8 cellular contexts compared by ENCODE assay signal in the genomic region with DNA sequence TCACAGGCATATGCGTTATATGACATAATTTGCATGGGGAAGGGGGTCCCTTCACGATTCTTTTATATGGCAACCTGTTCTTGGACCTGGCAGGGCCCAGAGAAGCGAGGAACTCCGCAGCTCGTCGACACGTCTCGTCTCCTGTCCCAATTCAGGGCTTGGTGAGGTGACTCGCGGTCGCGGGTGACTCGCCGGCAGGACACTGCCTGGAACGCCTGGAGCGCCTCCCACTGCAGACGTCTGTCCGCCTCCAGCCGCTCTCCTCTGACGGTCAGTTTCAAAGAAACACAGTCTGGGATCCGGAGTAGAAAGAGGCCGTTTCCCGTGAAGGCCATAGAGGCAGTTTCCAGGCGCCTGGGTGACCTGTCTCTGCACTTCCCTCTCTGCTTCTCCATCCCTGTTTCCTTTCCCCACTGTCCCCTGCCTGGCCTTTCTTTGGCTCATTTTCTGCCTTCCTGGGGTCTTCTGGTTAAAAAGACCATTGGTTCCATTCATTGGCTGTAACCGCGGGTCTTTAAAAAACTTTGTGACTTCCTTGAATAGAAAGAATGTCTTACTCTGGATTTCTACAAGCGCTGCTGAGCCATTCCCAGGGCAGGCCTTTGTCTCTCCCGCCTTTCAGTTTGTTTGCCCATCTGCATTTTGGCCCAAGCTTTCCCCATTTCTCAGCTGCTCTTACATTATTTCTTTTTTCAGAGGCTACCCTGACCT. TPM values are rescaled to one million over a fixed set of nuclear protein-coding genes. Genes with fewer than 3 reads are reported as not detected.
DNase-seq lines count a peak whose midpoint lies in the region; ATAC-seq and TF ChIP-seq lines count a peak whose summit lies in the region.

No MANE protein-coding gene starts in this region.

- H2AK5ac ChIP-seq in H9 (ENCODE audit: insufficient read length, low read length) = no peak overlapping the region

- peak overlapping the region; percentile 79 to 89 for H3K4me3 Mint-ChIP-seq in H9
- peak overlapping the region; percentile 84 for H3K4me3 Mint-ChIP-seq in activated naive CD8-positive, alpha-beta T cell treated with anti-CD3 and anti-CD28 coated beads for 36 hours

- no peaks in the 10 kb centered on the region; the same call in none of the 2 replicates for H3K27me3 Mint-ChIP-seq in H9 (ENCODE audit: low read depth)
- H3K27me3 Mint-ChIP-seq in activated naive CD8-positive, alpha-beta T cell treated with anti-CD3 and anti-CD28 coated beads for 36 hours = no peaks in the 10 kb centered on the region

- H3K9ac ChIP-seq in H9 (ENCODE audit: extremely low read depth, insufficient read length, low read length) (peak overlapping the region; percentile 67), iPS-18a (ENCODE audit: low read length) (peak overlapping the region; percentile 78), skeletal muscle tissue (ENCODE audit: low read depth in 1 of 3, low read length in 3 of 3) (peak overlapping the region; percentile 66 to 87 (median 80))

- no peak overlapping the region for H2BK15ac ChIP-seq in H9 (ENCODE audit: low read depth, low read length)

- H4K91ac ChIP-seq in H9 (ENCODE audit: insufficient read length, low read depth, low read length) = no peak overlapping the region

- H2AFZ ChIP-seq in H9 (ENCODE audit: low read length) = no peak overlapping the region

- H4K8ac ChIP-seq in H9 (replicated peaks; ENCODE audit: insufficient read length, low read depth, low read length) = no peak overlapping the region

- no peak overlapping the region for H2BK20ac ChIP-seq in H9 (ENCODE audit: low read depth, low read length, poor library complexity, severe bottlenecking)

- no CpG with 5 or more reads among the region's 28 CpGs for WGBS in H9 (ENCODE audit: extremely low coverage, insufficient read length, low lambda C conversion rate)

- peak overlapping the region; percentile 94 for H3K4me2 ChIP-seq in H9 (ENCODE audit: insufficient read depth, insufficient read length, low read length)

- H3K9me3 Mint-ChIP-seq in H9 = no peaks in the 10 kb centered on the region; a peak in 1 of 5 replicates
- H3K9me3 Mint-ChIP-seq in activated naive CD8-positive, alpha-beta T cell treated with anti-CD3 and anti-CD28 coated beads for 36 hours = no peaks in the 10 kb centered on the region

- peaks cover 9% of the 10 kb centered on the region; the same call in 1 of the 2 replicates for H3K4me1 ChIP-seq in H9 (ENCODE audit: insufficient read depth, low read length)
- H3K4me1 ChIP-seq in iPS-18a (ENCODE audit: control insufficient read depth, low read depth, low read length) = peaks cover 26% of the 10 kb centered on the region
- peaks cover 13 to 27% (median 25%) of the 10 kb centered on the region in 3 donors for H3K4me1 ChIP-seq in skeletal muscle tissue (ENCODE audit: control insufficient read depth in 3 of 3, insufficient read depth in 3 of 3, low read length in 3 of 3)

- H3K36me3 ChIP-seq in iPS-18a (ENCODE audit: control insufficient read depth, low read depth, low read length) (peaks cover 35% of the 10 kb centered on the region), skeletal muscle tissue (ENCODE audit: control insufficient read depth in 3 of 3, insufficient read depth in 3 of 3, low read length in 3 of 3) (peaks cover 7 to 13% (median 10%) of the 10 kb centered on the region in 3 donors)

- peak overlapping the region; percentile 59 for H3K14ac ChIP-seq in H9 (ENCODE audit: insufficient read depth, low read length)

- H3K9me3 ChIP-seq in H9 (ENCODE audit: control insufficient read depth, low read depth, low read length) = no peaks in the 10 kb centered on the region
- no peaks in the 10 kb centered on the region for H3K9me3 ChIP-seq in iPS-18a (ENCODE audit: control insufficient read depth, low read depth, low read length)
- no peaks in the 10 kb centered on the region for H3K9me3 ChIP-seq in skeletal muscle tissue (ENCODE audit: control insufficient read depth in 3 of 3, low read length in 3 of 3)

- no peaks in the 10 kb centered on the region for H4K20me1 ChIP-seq in H9 (ENCODE audit: control insufficient read depth, insufficient read depth, insufficient read length)

- 0 out of 2 replicates have a peak, but pooled peaks cover 2% of the 10 kb centered on the region for H3K79me2 ChIP-seq in H9 (ENCODE audit: insufficient read depth, low read length)

- peaks cover 14% of the 10 kb centered on the region for H3K23me2 ChIP-seq in H9 (ENCODE audit: insufficient read length, low read depth, low read length, poor library complexity, severe bottlenecking)

- H3K4me3 ChIP-seq in iPS-18a (ENCODE audit: low read length) = peak overlapping the region; percentile 79
- peak overlapping the region; percentile 84 to 86 (median 85) for H3K4me3 ChIP-seq in skeletal muscle tissue (ENCODE audit: low read length in 3 of 3)

- H3K27me3 ChIP-seq in H9 (ENCODE audit: insufficient read depth, low read length) (no peaks in the 10 kb centered on the region), iPS-18a (ENCODE audit: control insufficient read depth, insufficient read depth, low read length) (no peaks in the 10 kb centered on the region), skeletal muscle tissue (ENCODE audit: control insufficient read depth in 3 of 3, insufficient read depth in 3 of 3, low read length in 3 of 3) (no peaks in the 10 kb centered on the region)

- DNase-seq in H9 (peak; percentile 46), activated gamma-delta T cell treated with Interleukin-2 at 50 U/mL for 16 hours (no peak)
- no peak for DNase-seq in activated naive CD8-positive, alpha-beta T cell treated with anti-CD3 and anti-CD28 coated beads for 36 hours

- H3K79me1 ChIP-seq in H9 (ENCODE audit: insufficient read depth, low read depth, low read length, poor library complexity, severe bottlenecking) = no peaks in the 10 kb centered on the region

- H2BK120ac ChIP-seq in H9 (ENCODE audit: low read depth, low read length, poor library complexity, severe bottlenecking) = no peak overlapping the region

- H3K27ac Mint-ChIP-seq in H9 = peak overlapping the region; percentile 68 to 93 (median 85); a peak in 6 of 7 replicates
- peak overlapping the region; percentile 67 for H3K27ac Mint-ChIP-seq in activated naive CD8-positive, alpha-beta T cell treated with anti-CD3 and anti-CD28 coated beads for 36 hours

- H2BK5ac ChIP-seq in H9 (ENCODE audit: insufficient read length, low read length) = no peak overlapping the region

- H3K56ac ChIP-seq in H9 (ENCODE audit: insufficient read length, low read depth, low read length) = no peak overlapping the region

- peaks cover 19 to 43% (median 43%) of the 10 kb centered on the region in 3 experiments; a peak in 6 of 7 replicates for H3K36me3 Mint-ChIP-seq in H9 (ENCODE audit: insufficient read depth in 1 of 3, low read depth in 3 of 3)
- peaks cover 45% of the 10 kb centered on the region for H3K36me3 Mint-ChIP-seq in activated naive CD8-positive, alpha-beta T cell treated with anti-CD3 and anti-CD28 coated beads for 36 hours

- H3T11ph ChIP-seq in H9 (ENCODE audit: low read length) = no peak overlapping the region

- no peak overlapping the region for H2BK12ac ChIP-seq in H9 (ENCODE audit: insufficient read length, low read depth, low read length)

- ATAC-seq in GM21447 (IDR thresholded peaks at IDR 0.05; ENCODE audit: unreplicated experiment) (no peak), GM21737 (IDR thresholded peaks at IDR 0.05; ENCODE audit: unreplicated experiment) (no peak), GM21529 (IDR thresholded peaks at IDR 0.05; ENCODE audit: unreplicated experiment) (no peak)

- H3K4ac ChIP-seq in H9 (ENCODE audit: low read depth, low read length) = no peak overlapping the region

- no peak for TF ChIP-seq CTCF in H9 (conservative IDR thresholded peaks at IDR 0.05)

- peaks cover 37 to 45% of the 10 kb centered on the region in 2 experiments for H3K4me1 Mint-ChIP-seq in H9
- H3K4me1 Mint-ChIP-seq in activated naive CD8-positive, alpha-beta T cell treated with anti-CD3 and anti-CD28 coated beads for 36 hours = peaks cover 55% of the 10 kb centered on the region

- H3K23ac ChIP-seq in H9 (ENCODE audit: insufficient read length, low read depth, low read length) = no peak overlapping the region

- no peak overlapping the region for H4K5ac ChIP-seq in H9 (ENCODE audit: insufficient read length, low read depth, low read length)

- no peak overlapping the region for H3K18ac ChIP-seq in H9 (ENCODE audit: insufficient read length, low read depth, low read length)

- no peak overlapping the region for H3K27ac ChIP-seq in H9 (ENCODE audit: insufficient read length, low read depth, low read length)
- H3K27ac ChIP-seq in iPS-18a (ENCODE audit: low read length) = no peak overlapping the region
- peak overlapping the region; percentile 91 for H3K27ac ChIP-seq in skeletal muscle tissue (ENCODE audit: low read depth, low read length)

RNA-seq across cellular contexts. Expression of a gene that starts 1.2 kb away (rescaled TPM):
- total RNA-seq in H9 (2021) (34.2 and 36.4 TPM in 2 replicates), skeletal muscle tissue (1.0 TPM)
- total RNA-seq in activated naive CD8-positive, alpha-beta T cell treated with anti-CD3 and anti-CD28 coated beads for 36 hours = 10 to 100 TPM; 45.3 to 51.1 TPM

RNA-seq across cellular contexts. Expression of a gene that starts 54.9 kb away (rescaled TPM):
- 0.35 TPM in 1 of 2 replicates, not detected in the other for total RNA-seq in H9 (2021)
- 1 to 10 TPM; 1.0 to 1.1 TPM for total RNA-seq in activated naive CD8-positive, alpha-beta T cell treated with anti-CD3 and anti-CD28 coated beads for 36 hours
- not detected for total RNA-seq in skeletal muscle tissue

Comparison
In these comparisons a context has a peak if more than half of its experiments do, and no peak if none do; other contexts are left out.
1. RNA of a gene that starts 1.2 kb away (total RNA-seq): 45.3 to 51.1 TPM in activated naive CD8-positive, alpha-beta T cell treated with anti-CD3 and anti-CD28 coated beads for 36 hours and 34.2 to 36.4 TPM in H9; 1.0 TPM in skeletal muscle tissue (single experiment); every median in the first group is over 10 times any median in the second.
2. Peak in every context shown above with its lines, with median percentiles within 50 percentile points of each other: H3K9ac ChIP-seq.